In genomic region chr11:83257638-83258229, GRCh38 we compare ENCODE assay signal across 13 cellular contexts.
A peak's percentile ranks its signal among the peaks of the same experiment; 100 is the strongest.
DNase-seq lines count a peak whose midpoint lies in the region; ATAC-seq and TF ChIP-seq lines count a peak whose summit lies in the region.
"Had no signal": no experiment of that assay in that cellular context is flagged by ENCODE, and none has a peak within 500 bp of the region (broad histone marks: within the 10 kb centered on the region; RNA-seq: fewer than 3 reads in every experiment).

No MANE protein-coding gene starts in this region.

- H3K9me3 ChIP-seq in RWPE2 (ENCODE audit: severe bottlenecking): no peaks in the 10 kb centered on the region

- H3K27ac ChIP-seq in RWPE2 (ENCODE audit: poor library complexity, severe bottlenecking): no peak overlapping the region

- H3K4me3 ChIP-seq in RWPE2 (ENCODE audit: severe bottlenecking) (no peak overlapping the region), fibroblast of mammary gland (ENCODE audit: control insufficient read depth, low read depth, low read length) (no peak overlapping the region), retinal pigment epithelial cell (ENCODE audit: low read length) (no peak overlapping the region)

- no peaks in the 10 kb centered on the region for H3K27me3 ChIP-seq in RWPE2 (ENCODE audit: insufficient read depth, poor library complexity, severe bottlenecking)

- peak; percentile 78 for DNase-seq in GM04503 (ENCODE audit: low read depth)
- DNase-seq in RWPE2 (ENCODE audit: low spot score): no peak
- DNase-seq in fibroblast of mammary gland (ENCODE audit: low read depth): peak; percentile 89
- DNase-seq in retinal pigment epithelial cell (ENCODE audit: low read depth): peak; percentile 81
- no peak for DNase-seq in hypothalamus (lab: John Stamatoyannopoulos, UW)
- DNase-seq in head of caudate nucleus: no peak
- DNase-seq: activated effector memory CD4-positive, alpha-beta T cell treated with Interleukin-2 at 50 U/mL for 16 hours; effector memory CD8-positive, alpha-beta T cell; left ventricle myocardium superior had no signal

- H3K36me3 ChIP-seq in RWPE2 (ENCODE audit: low read depth): peaks cover 24% of the 10 kb centered on the region

- H3K4me1 ChIP-seq in RWPE2 (ENCODE audit: insufficient read depth, poor library complexity, severe bottlenecking): peaks cover 6% of the 10 kb centered on the region

- no peak for TF ChIP-seq CTCF in RWPE2 (IDR thresholded peaks at IDR 0.05; ENCODE audit: poor library complexity, severe bottlenecking)
- no peak for TF ChIP-seq CTCF in fibroblast of mammary gland (conservative IDR thresholded peaks at IDR 0.05; ENCODE audit: control insufficient read depth, insufficient read depth, low read depth, low read length)
- TF ChIP-seq CTCF in retinal pigment epithelial cell (conservative IDR thresholded peaks at IDR 0.05; ENCODE audit: low read depth, low read length): no peak

- ATAC-seq in RWPE2 (ENCODE audit: low read depth) (peak; percentile 88), GM21528 (IDR thresholded peaks at IDR 0.05; ENCODE audit: low FRiP score, unreplicated experiment) (no peak), GM19035 (IDR thresholded peaks at IDR 0.05; ENCODE audit: unreplicated experiment) (no peak)
- ATAC-seq: effector memory CD8-positive, alpha-beta T cell; left ventricle myocardium superior; sciatic nerve; stimulated activated effector memory CD8-positive, alpha-beta T cell treated with anti-CD3 and anti-CD28 coated beads, Interleukin-12 subunit alpha, Interleukin-12 subunit beta, amount 100 ng/mL, for 72 hours had no signal

- intact Hi-C loops in head of caudate nucleus (cut with DNase I): no loop called here

Comparison
In these comparisons a context has a peak if more than half of its experiments do, and no peak if none do; other contexts are left out.
1. DNase-seq: peak in GM04503 (single experiment), fibroblast of mammary gland (single experiment) and retinal pigment epithelial cell (single experiment); none in RWPE2 (single experiment), hypothalamus (0 of 51) and head of caudate nucleus (0 of 42).